In the genomic region with DNA sequence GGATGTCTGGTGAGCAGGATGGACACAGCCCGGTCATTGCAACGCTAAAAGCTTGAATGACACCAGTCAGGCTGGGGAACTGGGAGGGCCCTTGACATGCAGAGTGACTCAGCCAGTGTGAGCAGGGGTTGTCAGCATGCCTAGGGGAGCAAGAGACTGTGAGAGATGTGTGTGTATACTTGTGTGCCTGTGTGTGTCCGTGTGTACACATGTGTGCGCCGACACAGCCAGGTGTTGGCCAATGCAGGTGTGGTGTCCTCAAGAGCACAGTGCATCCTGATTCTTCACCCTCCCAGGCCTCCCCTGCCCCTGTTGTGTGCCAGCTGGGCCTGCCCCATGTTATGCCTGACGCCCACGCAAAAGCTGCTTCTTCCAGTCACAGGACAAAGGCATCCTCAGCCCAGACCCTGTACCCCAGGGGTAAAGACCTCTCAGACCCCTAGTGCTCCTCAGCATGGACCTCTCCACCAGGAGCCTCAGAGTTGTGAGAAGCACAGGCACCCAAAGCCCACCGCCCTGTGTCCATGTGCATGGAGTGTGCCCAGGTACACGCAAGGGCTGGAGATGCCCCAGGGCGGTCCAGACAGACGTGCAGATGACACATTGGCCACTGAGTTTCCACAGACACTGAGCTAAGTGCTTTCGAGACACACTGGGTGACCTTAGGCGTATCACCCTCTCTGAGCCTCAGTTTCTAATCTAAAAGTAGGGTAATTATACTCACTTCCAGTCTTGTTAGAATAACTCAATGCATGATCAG, we compare ENCODE assay signal across 1 cellular context.
A peak's percentile ranks its signal among the peaks of the same experiment; 100 is the strongest.
TF ChIP-seq lines count a peak whose summit lies in the region.

No MANE protein-coding gene starts in this region.

TF ChIP-seq in HepG2, 621 proteins besides CTCF, POLR2A, EP300 and RAD21 (continued from another document and continues in another):
- TF ChIP-seq, protein P1, sequence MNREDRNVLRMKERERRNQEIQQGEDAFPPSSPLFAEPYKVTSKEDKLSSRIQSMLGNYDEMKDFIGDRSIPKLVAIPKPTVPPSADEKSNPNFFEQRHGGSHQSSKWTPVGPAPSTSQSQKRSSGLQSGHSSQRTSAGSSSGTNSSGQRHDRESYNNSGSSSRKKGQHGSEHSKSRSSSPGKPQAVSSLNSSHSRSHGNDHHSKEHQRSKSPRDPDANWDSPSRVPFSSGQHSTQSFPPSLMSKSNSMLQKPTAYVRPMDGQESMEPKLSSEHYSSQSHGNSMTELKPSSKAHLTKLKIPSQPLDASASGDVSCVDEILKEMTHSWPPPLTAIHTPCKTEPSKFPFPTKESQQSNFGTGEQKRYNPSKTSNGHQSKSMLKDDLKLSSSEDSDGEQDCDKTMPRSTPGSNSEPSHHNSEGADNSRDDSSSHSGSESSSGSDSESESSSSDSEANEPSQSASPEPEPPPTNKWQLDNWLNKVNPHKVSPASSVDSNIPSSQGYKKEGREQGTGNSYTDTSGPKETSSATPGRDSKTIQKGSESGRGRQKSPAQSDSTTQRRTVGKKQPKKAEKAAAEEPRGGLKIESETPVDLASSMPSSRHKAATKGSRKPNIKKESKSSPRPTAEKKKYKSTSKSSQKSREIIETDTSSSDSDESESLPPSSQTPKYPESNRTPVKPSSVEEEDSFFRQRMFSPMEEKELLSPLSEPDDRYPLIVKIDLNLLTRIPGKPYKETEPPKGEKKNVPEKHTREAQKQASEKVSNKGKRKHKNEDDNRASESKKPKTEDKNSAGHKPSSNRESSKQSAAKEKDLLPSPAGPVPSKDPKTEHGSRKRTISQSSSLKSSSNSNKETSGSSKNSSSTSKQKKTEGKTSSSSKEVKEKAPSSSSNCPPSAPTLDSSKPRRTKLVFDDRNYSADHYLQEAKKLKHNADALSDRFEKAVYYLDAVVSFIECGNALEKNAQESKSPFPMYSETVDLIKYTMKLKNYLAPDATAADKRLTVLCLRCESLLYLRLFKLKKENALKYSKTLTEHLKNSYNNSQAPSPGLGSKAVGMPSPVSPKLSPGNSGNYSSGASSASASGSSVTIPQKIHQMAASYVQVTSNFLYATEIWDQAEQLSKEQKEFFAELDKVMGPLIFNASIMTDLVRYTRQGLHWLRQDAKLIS (CRISPR knock-in tag; IDR thresholded peaks at IDR 0.05): no peak
- no peak for TF ChIP-seq RBAK (CRISPR knock-in tag; IDR thresholded peaks at IDR 0.05)
- no peak for TF ChIP-seq ZNF703 (CRISPR knock-in tag; IDR thresholded peaks at IDR 0.05; ENCODE audit: borderline replicate concordance)
- no peak for TF ChIP-seq ZZZ3 (CRISPR knock-in tag; IDR thresholded peaks at IDR 0.05; ENCODE audit: borderline replicate concordance)
- TF ChIP-seq ZNF292 (CRISPR knock-in tag; IDR thresholded peaks at IDR 0.05; ENCODE audit: borderline replicate concordance, low read depth): peak; percentile 71; the same call in 1 of the 2 replicates
- no peak for TF ChIP-seq ISL2 (CRISPR knock-in tag; IDR thresholded peaks at IDR 0.05)
- no peak for TF ChIP-seq YY1 (IDR thresholded peaks at IDR 0.05; ENCODE audit: insufficient read depth, insufficient replicate concordance, low read depth, low read length)
- 0 out of 2 replicates have a peak, but pooled peaks have one; percentile 14 for TF ChIP-seq KDM2A (CRISPR knock-in tag; IDR thresholded peaks at IDR 0.05; ENCODE audit: borderline replicate concordance, low read depth)
- TF ChIP-seq ZNF34 (CRISPR knock-in tag; IDR thresholded peaks at IDR 0.05; ENCODE audit: borderline replicate concordance): no peak
- TF ChIP-seq ATF7 (IDR thresholded peaks at IDR 0.05): no peak
- no peak for TF ChIP-seq ATF7 (CRISPR knock-in tag; IDR thresholded peaks at IDR 0.05)
- no peak for TF ChIP-seq PTBP1 (IDR thresholded peaks at IDR 0.05; ENCODE audit: low read depth, low read length, poor library complexity, severe bottlenecking)
- TF ChIP-seq ZFY (CRISPR knock-in tag; IDR thresholded peaks at IDR 0.05): no peak
- TF ChIP-seq ISX (CRISPR knock-in tag; conservative IDR thresholded peaks at IDR 0.05): no peak
- TF ChIP-seq, protein P2, sequence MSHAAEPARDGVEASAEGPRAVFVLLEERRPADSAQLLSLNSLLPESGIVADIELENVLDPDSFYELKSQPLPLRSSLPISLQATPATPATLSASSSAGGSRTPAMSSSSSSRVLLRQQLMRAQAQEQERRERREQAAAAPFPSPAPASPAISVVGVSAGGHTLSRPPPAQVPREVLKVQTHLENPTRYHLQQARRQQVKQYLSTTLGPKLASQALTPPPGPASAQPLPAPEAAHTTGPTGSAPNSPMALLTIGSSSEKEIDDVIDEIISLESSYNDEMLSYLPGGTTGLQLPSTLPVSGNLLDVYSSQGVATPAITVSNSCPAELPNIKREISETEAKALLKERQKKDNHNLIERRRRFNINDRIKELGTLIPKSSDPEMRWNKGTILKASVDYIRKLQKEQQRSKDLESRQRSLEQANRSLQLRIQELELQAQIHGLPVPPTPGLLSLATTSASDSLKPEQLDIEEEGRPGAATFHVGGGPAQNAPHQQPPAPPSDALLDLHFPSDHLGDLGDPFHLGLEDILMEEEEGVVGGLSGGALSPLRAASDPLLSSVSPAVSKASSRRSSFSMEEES (CRISPR knock-in tag; IDR thresholded peaks at IDR 0.05): 0 out of 2 replicates have a peak, but pooled peaks have one; percentile 36
- TF ChIP-seq SIN3A (IDR thresholded peaks at IDR 0.05; ENCODE audit: borderline replicate concordance, low read depth, low read length): peak; percentile 56; the same call in 1 of the 2 replicates
- no peak for TF ChIP-seq POLR2AphosphoS5 (IDR thresholded peaks at IDR 0.05; ENCODE audit: low read depth, low read length)
- TF ChIP-seq, protein P3, sequence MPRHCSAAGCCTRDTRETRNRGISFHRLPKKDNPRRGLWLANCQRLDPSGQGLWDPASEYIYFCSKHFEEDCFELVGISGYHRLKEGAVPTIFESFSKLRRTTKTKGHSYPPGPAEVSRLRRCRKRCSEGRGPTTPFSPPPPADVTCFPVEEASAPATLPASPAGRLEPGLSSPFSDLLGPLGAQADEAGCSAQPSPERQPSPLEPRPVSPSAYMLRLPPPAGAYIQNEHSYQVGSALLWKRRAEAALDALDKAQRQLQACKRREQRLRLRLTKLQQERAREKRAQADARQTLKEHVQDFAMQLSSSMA (CRISPR knock-in tag; IDR thresholded peaks at IDR 0.05): no peak
- TF ChIP-seq, protein P4, sequence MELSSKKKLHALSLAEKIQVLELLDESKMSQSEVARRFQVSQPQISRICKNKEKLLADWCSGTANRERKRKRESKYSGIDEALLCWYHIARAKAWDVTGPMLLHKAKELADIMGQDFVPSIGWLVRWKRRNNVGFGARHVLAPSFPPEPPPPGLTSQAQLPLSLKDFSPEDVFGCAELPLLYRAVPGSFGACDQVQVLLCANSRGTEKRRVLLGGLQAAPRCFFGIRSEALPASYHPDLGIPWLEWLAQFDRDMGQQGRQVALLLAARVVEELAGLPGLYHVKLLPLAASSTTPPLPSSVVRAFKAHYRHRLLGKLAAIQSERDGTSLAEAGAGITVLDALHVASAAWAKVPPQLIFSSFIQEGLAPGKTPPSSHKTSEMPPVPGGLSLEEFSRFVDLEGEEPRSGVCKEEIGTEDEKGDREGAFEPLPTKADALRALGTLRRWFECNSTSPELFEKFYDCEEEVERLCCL (CRISPR knock-in tag; IDR thresholded peaks at IDR 0.05; ENCODE audit: borderline replicate concordance): no peak
- TF ChIP-seq ZNF850 (CRISPR knock-in tag; conservative IDR thresholded peaks at IDR 0.05): no peak
- TF ChIP-seq, protein P5, sequence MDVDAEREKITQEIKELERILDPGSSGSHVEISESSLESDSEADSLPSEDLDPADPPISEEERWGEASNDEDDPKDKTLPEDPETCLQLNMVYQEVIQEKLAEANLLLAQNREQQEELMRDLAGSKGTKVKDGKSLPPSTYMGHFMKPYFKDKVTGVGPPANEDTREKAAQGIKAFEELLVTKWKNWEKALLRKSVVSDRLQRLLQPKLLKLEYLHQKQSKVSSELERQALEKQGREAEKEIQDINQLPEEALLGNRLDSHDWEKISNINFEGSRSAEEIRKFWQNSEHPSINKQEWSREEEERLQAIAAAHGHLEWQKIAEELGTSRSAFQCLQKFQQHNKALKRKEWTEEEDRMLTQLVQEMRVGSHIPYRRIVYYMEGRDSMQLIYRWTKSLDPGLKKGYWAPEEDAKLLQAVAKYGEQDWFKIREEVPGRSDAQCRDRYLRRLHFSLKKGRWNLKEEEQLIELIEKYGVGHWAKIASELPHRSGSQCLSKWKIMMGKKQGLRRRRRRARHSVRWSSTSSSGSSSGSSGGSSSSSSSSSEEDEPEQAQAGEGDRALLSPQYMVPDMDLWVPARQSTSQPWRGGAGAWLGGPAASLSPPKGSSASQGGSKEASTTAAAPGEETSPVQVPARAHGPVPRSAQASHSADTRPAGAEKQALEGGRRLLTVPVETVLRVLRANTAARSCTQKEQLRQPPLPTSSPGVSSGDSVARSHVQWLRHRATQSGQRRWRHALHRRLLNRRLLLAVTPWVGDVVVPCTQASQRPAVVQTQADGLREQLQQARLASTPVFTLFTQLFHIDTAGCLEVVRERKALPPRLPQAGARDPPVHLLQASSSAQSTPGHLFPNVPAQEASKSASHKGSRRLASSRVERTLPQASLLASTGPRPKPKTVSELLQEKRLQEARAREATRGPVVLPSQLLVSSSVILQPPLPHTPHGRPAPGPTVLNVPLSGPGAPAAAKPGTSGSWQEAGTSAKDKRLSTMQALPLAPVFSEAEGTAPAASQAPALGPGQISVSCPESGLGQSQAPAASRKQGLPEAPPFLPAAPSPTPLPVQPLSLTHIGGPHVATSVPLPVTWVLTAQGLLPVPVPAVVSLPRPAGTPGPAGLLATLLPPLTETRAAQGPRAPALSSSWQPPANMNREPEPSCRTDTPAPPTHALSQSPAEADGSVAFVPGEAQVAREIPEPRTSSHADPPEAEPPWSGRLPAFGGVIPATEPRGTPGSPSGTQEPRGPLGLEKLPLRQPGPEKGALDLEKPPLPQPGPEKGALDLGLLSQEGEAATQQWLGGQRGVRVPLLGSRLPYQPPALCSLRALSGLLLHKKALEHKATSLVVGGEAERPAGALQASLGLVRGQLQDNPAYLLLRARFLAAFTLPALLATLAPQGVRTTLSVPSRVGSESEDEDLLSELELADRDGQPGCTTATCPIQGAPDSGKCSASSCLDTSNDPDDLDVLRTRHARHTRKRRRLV (CRISPR knock-in tag; IDR thresholded peaks at IDR 0.05): no peak
- no peak for TF ChIP-seq ZNF841 (CRISPR knock-in tag; IDR thresholded peaks at IDR 0.05; ENCODE audit: borderline replicate concordance)
- no peak; the same call in 1 of the 2 replicates for TF ChIP-seq ZNF143 (CRISPR knock-in tag; IDR thresholded peaks at IDR 0.05)
- peak; percentile 36; the same call in 1 of the 2 replicates for TF ChIP-seq ZNF737 (CRISPR knock-in tag; IDR thresholded peaks at IDR 0.05; ENCODE audit: borderline replicate concordance)
- TF ChIP-seq FOXK1 (CRISPR knock-in tag; IDR thresholded peaks at IDR 0.05; ENCODE audit: borderline replicate concordance, low read depth): no peak
- TF ChIP-seq ZNF367 (CRISPR knock-in tag; IDR thresholded peaks at IDR 0.05; ENCODE audit: borderline replicate concordance): no peak
- 0 out of 2 replicates have a peak, but pooled peaks have one; percentile 48 for TF ChIP-seq TBX2 (CRISPR knock-in tag; IDR thresholded peaks at IDR 0.05; ENCODE audit: borderline replicate concordance)
- TF ChIP-seq FOSL1 (CRISPR knock-in tag; IDR thresholded peaks at IDR 0.05; ENCODE audit: borderline replicate concordance): no peak
- TF ChIP-seq ZNF20 (CRISPR knock-in tag; IDR thresholded peaks at IDR 0.05): no peak
- no peak for TF ChIP-seq DR1 (CRISPR knock-in tag; IDR thresholded peaks at IDR 0.05)
- no peak for TF ChIP-seq MTF2 (CRISPR knock-in tag; IDR thresholded peaks at IDR 0.05; ENCODE audit: borderline replicate concordance)
- TF ChIP-seq MZF1 (CRISPR knock-in tag; IDR thresholded peaks at IDR 0.05; ENCODE audit: borderline replicate concordance): no peak
- TF ChIP-seq GATA4 (IDR thresholded peaks at IDR 0.05; ENCODE audit: borderline replicate concordance, low read depth): no peak
- no peak for TF ChIP-seq RAD51 (IDR thresholded peaks at IDR 0.05; ENCODE audit: borderline replicate concordance)
- no peak for TF ChIP-seq PRMT3 (CRISPR knock-in tag; IDR thresholded peaks at IDR 0.05; ENCODE audit: borderline replicate concordance, low read depth)
- no peak for TF ChIP-seq NCOA5 (CRISPR knock-in tag; IDR thresholded peaks at IDR 0.05)
- no peak for TF ChIP-seq RBM22 (optimal IDR thresholded peaks at IDR 0.05; ENCODE audit: low read length)
- no peak for TF ChIP-seq RFXANK (CRISPR knock-in tag; IDR thresholded peaks at IDR 0.05)
- TF ChIP-seq ZNF607 (CRISPR knock-in tag; IDR thresholded peaks at IDR 0.05; ENCODE audit: borderline replicate concordance): no peak
- TF ChIP-seq, protein P6, sequence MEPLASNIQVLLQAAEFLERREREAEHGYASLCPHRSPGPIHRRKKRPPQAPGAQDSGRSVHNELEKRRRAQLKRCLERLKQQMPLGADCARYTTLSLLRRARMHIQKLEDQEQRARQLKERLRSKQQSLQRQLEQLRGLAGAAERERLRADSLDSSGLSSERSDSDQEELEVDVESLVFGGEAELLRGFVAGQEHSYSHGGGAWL (CRISPR knock-in tag; IDR thresholded peaks at IDR 0.05): no peak
- no peak for TF ChIP-seq ZMAT3 (CRISPR knock-in tag; conservative IDR thresholded peaks at IDR 0.05)
- TF ChIP-seq NBN (conservative IDR thresholded peaks at IDR 0.05): no peak
- TF ChIP-seq, protein P7, sequence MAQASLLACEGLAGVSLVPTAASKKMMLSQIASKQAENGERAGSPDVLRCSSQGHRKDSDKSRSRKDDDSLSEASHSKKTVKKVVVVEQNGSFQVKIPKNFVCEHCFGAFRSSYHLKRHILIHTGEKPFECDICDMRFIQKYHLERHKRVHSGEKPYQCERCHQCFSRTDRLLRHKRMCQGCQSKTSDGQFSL (CRISPR knock-in tag; IDR thresholded peaks at IDR 0.05): no peak
- TF ChIP-seq ZNF747 (CRISPR knock-in tag; IDR thresholded peaks at IDR 0.05; ENCODE audit: borderline replicate concordance): no peak
- TF ChIP-seq, protein P8, sequence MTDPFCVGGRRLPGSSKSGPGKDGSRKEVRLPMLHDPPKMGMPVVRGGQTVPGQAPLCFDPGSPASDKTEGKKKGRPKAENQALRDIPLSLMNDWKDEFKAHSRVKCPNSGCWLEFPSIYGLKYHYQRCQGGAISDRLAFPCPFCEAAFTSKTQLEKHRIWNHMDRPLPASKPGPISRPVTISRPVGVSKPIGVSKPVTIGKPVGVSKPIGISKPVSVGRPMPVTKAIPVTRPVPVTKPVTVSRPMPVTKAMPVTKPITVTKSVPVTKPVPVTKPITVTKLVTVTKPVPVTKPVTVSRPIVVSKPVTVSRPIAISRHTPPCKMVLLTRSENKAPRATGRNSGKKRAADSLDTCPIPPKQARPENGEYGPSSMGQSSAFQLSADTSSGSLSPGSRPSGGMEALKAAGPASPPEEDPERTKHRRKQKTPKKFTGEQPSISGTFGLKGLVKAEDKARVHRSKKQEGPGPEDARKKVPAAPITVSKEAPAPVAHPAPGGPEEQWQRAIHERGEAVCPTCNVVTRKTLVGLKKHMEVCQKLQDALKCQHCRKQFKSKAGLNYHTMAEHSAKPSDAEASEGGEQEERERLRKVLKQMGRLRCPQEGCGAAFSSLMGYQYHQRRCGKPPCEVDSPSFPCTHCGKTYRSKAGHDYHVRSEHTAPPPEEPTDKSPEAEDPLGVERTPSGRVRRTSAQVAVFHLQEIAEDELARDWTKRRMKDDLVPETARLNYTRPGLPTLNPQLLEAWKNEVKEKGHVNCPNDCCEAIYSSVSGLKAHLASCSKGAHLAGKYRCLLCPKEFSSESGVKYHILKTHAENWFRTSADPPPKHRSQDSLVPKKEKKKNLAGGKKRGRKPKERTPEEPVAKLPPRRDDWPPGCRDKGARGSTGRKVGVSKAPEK (CRISPR knock-in tag; IDR thresholded peaks at IDR 0.05; ENCODE audit: borderline replicate concordance): no peak
- TF ChIP-seq AGO1 (IDR thresholded peaks at IDR 0.05; ENCODE audit: low read depth, low read length, poor library complexity, severe bottlenecking): no peak
- no peak for TF ChIP-seq TBL1XR1 (IDR thresholded peaks at IDR 0.05; ENCODE audit: borderline replicate concordance, low read length, partially characterized antibody)
- TF ChIP-seq ZNF652 (CRISPR knock-in tag; IDR thresholded peaks at IDR 0.05; ENCODE audit: borderline replicate concordance, low read depth): no peak
- TF ChIP-seq ZSCAN29 (CRISPR knock-in tag; conservative IDR thresholded peaks at IDR 0.05): no peak
